ENCODE assay signal across 13 cellular contexts in the genomic region with DNA sequence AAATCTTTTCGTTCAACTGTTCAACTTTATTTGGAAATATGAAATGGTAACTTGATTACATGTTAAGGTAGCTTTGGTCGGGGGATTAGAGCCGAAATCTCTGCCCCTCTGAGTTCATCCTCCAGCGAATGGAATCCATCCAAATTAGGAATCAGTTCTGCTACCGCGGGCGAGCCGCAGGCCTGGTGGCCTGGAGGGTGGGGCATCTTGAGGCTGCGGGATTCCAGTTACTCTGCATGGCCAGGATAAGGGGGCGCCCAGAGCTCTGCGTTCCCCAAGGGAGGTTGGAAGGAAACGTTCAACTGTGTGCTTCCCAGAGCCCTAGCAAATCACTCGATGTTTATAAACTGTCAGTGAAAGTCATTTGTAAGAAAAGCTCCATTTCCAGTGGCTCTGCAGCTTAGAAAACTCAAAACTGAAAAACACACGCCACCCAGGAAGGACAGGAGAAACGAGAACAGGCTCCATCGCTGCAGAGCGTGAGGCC.
A peak's percentile ranks its signal among the peaks of the same experiment; 100 is the strongest.
DNase-seq lines count a peak whose midpoint lies in the region; ATAC-seq and TF ChIP-seq lines count a peak whose summit lies in the region.
"Had no signal": no experiment of that assay in that cellular context is flagged by ENCODE, and none has a peak within 500 bp of the region (broad histone marks: within the 10 kb centered on the region; RNA-seq: fewer than 3 reads in every experiment).

No MANE protein-coding gene starts in this region.

- TF ChIP-seq CTCF in AG10803 (conservative IDR thresholded peaks at IDR 0.05; ENCODE audit: low read length) (no peak), RWPE2 (IDR thresholded peaks at IDR 0.05; ENCODE audit: poor library complexity, severe bottlenecking) (no peak), hepatocyte (IDR thresholded peaks at IDR 0.05; ENCODE audit: poor library complexity) (no peak), osteoblast (IDR thresholded peaks at IDR 0.05; ENCODE audit: extremely low read depth, low read depth, low read length) (no peak)

- peak overlapping the region; percentile 26 for H3K4me3 ChIP-seq in AG10803 (ENCODE audit: low read length)
- H3K4me3 ChIP-seq in RWPE2 (ENCODE audit: severe bottlenecking), result no peak overlapping the region
- H3K4me3 ChIP-seq in hepatocyte, result no peak overlapping the region
- peak overlapping the region; percentile 45 for H3K4me3 ChIP-seq in osteoblast (ENCODE audit: insufficient read depth, low read length)
- H3K4me3 ChIP-seq: ovary had no signal

- WGBS in hepatocyte (ENCODE audit: low lambda C conversion rate, missing lambda C conversion rate), result 53% methylated on average over 17 of the region's 17 CpGs

- H4K20me1 ChIP-seq in hepatocyte (ENCODE audit: insufficient read depth, poor library complexity, severe bottlenecking) (no peaks in the 10 kb centered on the region), osteoblast (ENCODE audit: insufficient read depth, low read length) (no peaks in the 10 kb centered on the region)

- H2AFZ ChIP-seq in hepatocyte, result peak overlapping the region; percentile 54
- H2AFZ ChIP-seq in osteoblast (ENCODE audit: low read length), result peak overlapping the region; percentile 29

- H3K27me3 ChIP-seq in RWPE2 (ENCODE audit: insufficient read depth, poor library complexity, severe bottlenecking) (no peaks in the 10 kb centered on the region), hepatocyte (no peaks in the 10 kb centered on the region), osteoblast (ENCODE audit: insufficient read depth, low read length) (peaks cover 10% of the 10 kb centered on the region)
- H3K27me3 ChIP-seq: ovary had no signal

- no peaks in the 10 kb centered on the region for H3K9me3 ChIP-seq in RWPE2 (ENCODE audit: severe bottlenecking)
- no peaks in the 10 kb centered on the region for H3K9me3 ChIP-seq in hepatocyte (ENCODE audit: low read depth)
- H3K9me3 ChIP-seq in osteoblast (ENCODE audit: low read depth, low read length), result no peaks in the 10 kb centered on the region
- H3K9me3 ChIP-seq: ovary had no signal

- no peak overlapping the region for H3K27ac ChIP-seq in RWPE2 (ENCODE audit: poor library complexity, severe bottlenecking)
- no peak overlapping the region for H3K27ac ChIP-seq in hepatocyte
- no peak overlapping the region for H3K27ac ChIP-seq in osteoblast (ENCODE audit: low read depth, low read length)
- H3K27ac ChIP-seq: ovary had no signal

- no peaks in the 10 kb centered on the region for H3K9me2 ChIP-seq in hepatocyte (replicated peaks; ENCODE audit: insufficient read depth)

- H3K36me3 ChIP-seq in RWPE2 (ENCODE audit: low read depth) (no peaks in the 10 kb centered on the region), hepatocyte (replicated peaks; ENCODE audit: insufficient read depth, low read depth) (no peaks in the 10 kb centered on the region), osteoblast (ENCODE audit: insufficient read depth, low read length) (no peaks in the 10 kb centered on the region)
- H3K36me3 ChIP-seq: ovary had no signal

- no peak for DNase-seq in AG10803 (ENCODE audit: low read depth)
- peak; percentile 63 for DNase-seq in RWPE2 (ENCODE audit: low spot score)
- no peak for DNase-seq in hepatocyte (ENCODE audit: low spot score)
- DNase-seq in osteoblast (ENCODE audit: insufficient read length, low spot score, missing footprints), result peak; percentile 81
- no peak for DNase-seq in NCI-H1694 treated with DMSO at 0.1 percent for 48 hours (lab: John Stamatoyannopoulos, UW)
- DNase-seq in activated naive CD4-positive, alpha-beta T cell treated with anti-CD3 and anti-CD28 coated beads, Interleukin-2, amount 50 U/mL, for 16 hours, result no peak
- DNase-seq in NCI-H748 (lab: John Stamatoyannopoulos, UW; ENCODE audit: unreplicated experiment), result no peak
- DNase-seq in ureter (ENCODE audit: low spot score), result no peak
- DNase-seq: activated CD4-positive, alpha-beta T cell treated with anti-CD3 and anti-CD28 coated beads for 48 hours; NCI-H226; SIG-M5; stimulated activated CD4-positive, alpha-beta T cell treated with anti-CD3 and anti-CD28 coated beads, Interleukin-15, amount 100 ng/mL, for 24 hours had no signal

- no peak for ATAC-seq in RWPE2 (ENCODE audit: low read depth)

- H3K4me1 ChIP-seq in RWPE2 (ENCODE audit: insufficient read depth, poor library complexity, severe bottlenecking), result no peaks in the 10 kb centered on the region
- peaks cover 4% of the 10 kb centered on the region for H3K4me1 ChIP-seq in hepatocyte (ENCODE audit: insufficient read depth)
- no peaks in the 10 kb centered on the region for H3K4me1 ChIP-seq in osteoblast (ENCODE audit: insufficient read depth, low read length)

- H3K4me2 ChIP-seq in hepatocyte (peak overlapping the region; percentile 70), osteoblast (ENCODE audit: insufficient read depth, low read length) (peak overlapping the region; percentile 36)

- no peaks in the 10 kb centered on the region for H3K79me2 ChIP-seq in hepatocyte
- H3K79me2 ChIP-seq in osteoblast (ENCODE audit: insufficient read depth, low read length), result no peaks in the 10 kb centered on the region

Comparison
In these comparisons a context has a peak if more than half of its experiments do, and no peak if none do; other contexts are left out.
1. DNase-seq: peak in RWPE2 (single experiment) and osteoblast (single experiment); none in AG10803 (single experiment), hepatocyte (single experiment), NCI-H1694 treated with DMSO at 0.1 percent for 48 hours (single experiment), activated naive CD4-positive, alpha-beta T cell treated with anti-CD3 and anti-CD28 coated beads, Interleukin-2, amount 50 U/mL, for 16 hours (single experiment), NCI-H748 (single experiment) and ureter (single experiment).
2. H3K4me3 ChIP-seq: peak in AG10803 (single experiment) and osteoblast (single experiment); none in RWPE2 (single experiment) and hepatocyte (single experiment).